In genomic region chr5:35922468-35922867, GRCh38 we compare ENCODE assay signal across 32 cellular contexts. TPM values are rescaled to one million over a fixed set of nuclear protein-coding genes. Genes with fewer than 3 reads are reported as not detected.
DNase-seq lines count a peak whose midpoint lies in the region; ATAC-seq and TF ChIP-seq lines count a peak whose summit lies in the region.
"Had no signal": no experiment of that assay in that cellular context is flagged by ENCODE, and none has a peak within 500 bp of the region (broad histone marks: within the 10 kb centered on the region; RNA-seq: fewer than 3 reads in every experiment).

No MANE protein-coding gene starts in this region.

- H3K36me3 ChIP-seq in mammary epithelial cell (ENCODE audit: insufficient read depth, low read length): no peaks in the 10 kb centered on the region
- H3K36me3 ChIP-seq in RWPE2 (ENCODE audit: low read depth): no peaks in the 10 kb centered on the region
- no peaks in the 10 kb centered on the region for H3K36me3 ChIP-seq in gastrocnemius medialis
- H3K36me3 ChIP-seq: esophagus muscularis mucosa, neutrophil, prostate gland, WERI-Rb-1 had no signal

- no peak for TF ChIP-seq POLR2A in gastrocnemius medialis (IDR thresholded peaks at IDR 0.05)

- H3K4me3 Mint-ChIP-seq in MCF 10A (ENCODE audit: unreplicated experiment): no peak overlapping the region
- H3K4me3 Mint-ChIP-seq: CD8-positive, alpha-beta memory T cell; H9 had no signal

- ATAC-seq in RWPE2 (ENCODE audit: low read depth) (no peak), GM21360 (IDR thresholded peaks at IDR 0.05; ENCODE audit: unreplicated experiment) (no peak), gastrocnemius medialis (no peak)
- ATAC-seq: Panc1 had no signal

- H3K9me3 ChIP-seq in mammary epithelial cell (replicated peaks; ENCODE audit: insufficient read depth, low read length): no peaks in the 10 kb centered on the region
- H3K9me3 ChIP-seq in RWPE2 (ENCODE audit: severe bottlenecking): no peaks in the 10 kb centered on the region
- H3K9me3 ChIP-seq in gastrocnemius medialis: no peaks in the 10 kb centered on the region
- H3K9me3 ChIP-seq: esophagus muscularis mucosa, neutrophil, prostate gland had no signal

- H3K36me3 Mint-ChIP-seq in MCF 10A (ENCODE audit: insufficient read depth, unreplicated experiment): peaks cover 5% of the 10 kb centered on the region

- peak; percentile 14 to 28 for TF ChIP-seq CTCF in mammary epithelial cell (conservative IDR thresholded peaks at IDR 0.05 in 1 of 2, IDR thresholded peaks at IDR 0.05 in 1 of 2; ENCODE audit: extremely low read depth in 1 of 2, insufficient read depth in 1 of 2, low read depth in 1 of 2, low read length in 2 of 2)
- TF ChIP-seq CTCF in MCF 10A (IDR thresholded peaks at IDR 0.05; ENCODE audit: unreplicated experiment): no peak
- no peak for TF ChIP-seq CTCF in RWPE2 (IDR thresholded peaks at IDR 0.05; ENCODE audit: poor library complexity, severe bottlenecking)
- TF ChIP-seq CTCF in gastrocnemius medialis (IDR thresholded peaks at IDR 0.05 in 4 of 5, conservative IDR thresholded peaks at IDR 0.05 in 1 of 5): no peak

- intact Hi-C loops in mammary epithelial cell (cut with micrococcal nuclease) (loop anchor here (10.0 kb wide), 1 partner anchor 698 kb away; no protein-coding TSS in a partner anchor), MCF 10A (cut with micrococcal nuclease) (no loop called here), gastrocnemius medialis (cut with DNase I; ENCODE audit: low total_unique reads) (loop anchor here (10.0 kb wide), 1 partner anchor 308 kb away; the partner anchor contains the start of gene SPEF2)

- no peak overlapping the region for H3K27ac Mint-ChIP-seq in MCF 10A (ENCODE audit: low read depth, unreplicated experiment)
- H3K27ac Mint-ChIP-seq: H9 had no signal

- H3K27ac ChIP-seq in mammary epithelial cell (ENCODE audit: insufficient read depth, low read depth, low read length) (no peak overlapping the region), RWPE2 (ENCODE audit: poor library complexity, severe bottlenecking) (peak overlapping the region; percentile 80), gastrocnemius medialis (no peak overlapping the region)
- H3K27ac ChIP-seq: 22Rv1, esophagus muscularis mucosa, hepatocyte, neutrophil, prostate gland, WERI-Rb-1 had no signal

- in situ Hi-C loops in mammary epithelial cell (cut with MboI; ENCODE audit: low sequenced_read_pairs in 2 of 2) (loop anchor here (5.0 to 25.0 kb wide), 4 partner anchors 145 to 835 kb away; no protein-coding TSS in a partner anchor), gastrocnemius medialis (cut with MboI; ENCODE audit: low sequenced_read_pairs in 4 of 4) (loop anchor here in 2 of 4 donors (10.0 to 25.0 kb wide), 2 partner anchors 148 to 835 kb away; no protein-coding TSS in a partner anchor)

- H3K9ac ChIP-seq in mammary epithelial cell (ENCODE audit: insufficient read depth, low read length): no peak overlapping the region

- no peaks in the 10 kb centered on the region for H4K20me1 ChIP-seq in mammary epithelial cell (ENCODE audit: insufficient read depth, low read length)

- H3K4me2 ChIP-seq in mammary epithelial cell (ENCODE audit: insufficient read depth, low read depth, low read length): no peak overlapping the region
- H3K4me2 ChIP-seq: hepatocyte had no signal

- WGBS in mammary epithelial cell (ENCODE audit: low coverage, missing lambda C conversion rate): 69% methylated on average over 6 of the region's 7 CpGs

- H3K4me3 ChIP-seq in mammary epithelial cell (replicated peaks in 1 of 3; ENCODE audit: insufficient read depth in 1 of 3, low read depth in 2 of 3, low read length in 3 of 3) (no peak overlapping the region), RWPE2 (ENCODE audit: severe bottlenecking) (no peak overlapping the region), gastrocnemius medialis (no peak overlapping the region)
- H3K4me3 ChIP-seq: esophagus muscularis mucosa, hepatocyte, prostate gland had no signal

- H3K4me1 ChIP-seq in mammary epithelial cell (ENCODE audit: insufficient read depth, low read length) (peaks cover 31% of the 10 kb centered on the region), RWPE2 (ENCODE audit: insufficient read depth, poor library complexity, severe bottlenecking) (peaks cover 24% of the 10 kb centered on the region), gastrocnemius medialis (no peaks in the 10 kb centered on the region)
- H3K4me1 ChIP-seq: prostate gland had no signal

- H3K9me3 Mint-ChIP-seq in MCF 10A (ENCODE audit: unreplicated experiment): peaks cover 8% of the 10 kb centered on the region

- dilution Hi-C loops in mammary epithelial cell (cut with HindIII; ENCODE audit: low sequenced_read_pairs): no loop called here

- no peak overlapping the region for H2AFZ ChIP-seq in mammary epithelial cell (ENCODE audit: low read depth, low read length)
- H2AFZ ChIP-seq: hepatocyte had no signal

- BruUV-seq in mammary epithelial cell (replicated peaks; lab: Mats Ljungman, UMichigan): no TSS peak
- no TSS peak for BruUV-seq in MCF 10A (replicated peaks; lab: Mats Ljungman, UMichigan)

- H3K79me2 ChIP-seq in mammary epithelial cell (ENCODE audit: insufficient read depth, low read length): no peaks in the 10 kb centered on the region
- H3K79me2 ChIP-seq: hepatocyte had no signal

- peaks cover 25% of the 10 kb centered on the region for H3K27me3 Mint-ChIP-seq in MCF 10A (ENCODE audit: insufficient read depth, unreplicated experiment)

- CTCF ChIA-PET in mammary epithelial cell (lab: Charles Lee; ENCODE audit: low non-redundant PET): no interaction called here
- CTCF ChIA-PET in MCF 10A (lab: Yijun Ruan, JAX): interaction anchor here (1.2 to 6.9 kb wide), 3 partner anchors 144 to 692 kb away, joined by 3 to 160 read pairs (median 9); partner anchors contain the start of gene PRLR

- peaks cover 49% of the 10 kb centered on the region for H3K4me1 Mint-ChIP-seq in MCF 10A (ENCODE audit: insufficient read depth, unreplicated experiment)

- DNase-seq in NCI-H2107 treated with DMSO at 0.1 percent for 48 hours (lab: John Stamatoyannopoulos, UW; ENCODE audit: unreplicated experiment) (peak; percentile 5), NCI-H2107 (lab: John Stamatoyannopoulos, UW) (no peak), mammary epithelial cell (no peak), MCF 10A (ENCODE audit: unreplicated experiment) (no peak), RWPE2 (ENCODE audit: low spot score) (no peak), gastrocnemius medialis (no peak), NCI-H1436 (lab: John Stamatoyannopoulos, UW) (no peak)
- DNase-seq: activated CD4-positive, alpha-beta T cell treated with anti-CD3 and anti-CD28 coated beads, Interleukin-2, amount 50 U/mL, for 1 hour; activated CD8-positive, alpha-beta memory T cell treated with anti-CD3 and anti-CD28 coated beads, Interleukin-2, amount 50 U/mL, for 48 hours; activated effector memory CD4-positive, alpha-beta T cell treated with Interleukin-2 at 50 U/mL for 16 hours; AML-193; amniotic stem cell; effector memory CD4-positive, alpha-beta T cell; H9; mesendoderm; NCI-H1930; NCI-H446; trophoblast cell; WERI-Rb-1 had no signal

- POLR2A ChIA-PET in MCF 10A (lab: Yijun Ruan, JAX): no interaction called here

- H3K27me3 ChIP-seq in mammary epithelial cell (ENCODE audit: insufficient read depth, low read length): no peaks in the 10 kb centered on the region
- no peaks in the 10 kb centered on the region for H3K27me3 ChIP-seq in RWPE2 (ENCODE audit: insufficient read depth, poor library complexity, severe bottlenecking)
- H3K27me3 ChIP-seq in gastrocnemius medialis: peaks cover 4 to 15% (median 13%) of the 10 kb centered on the region in 3 donors

RNA-seq across cellular contexts. Expression of gene CAPSL, which starts 16.0 kb away (rescaled TPM):
- not detected for total RNA-seq in mammary epithelial cell
- not detected for polyA plus RNA-seq in mammary epithelial cell
- polyA minus RNA-seq in mammary epithelial cell: not detected
- not detected in 2 replicates for total RNA-seq in MCF 10A (2022)
- not detected for total RNA-seq in gastrocnemius medialis
- total RNA-seq: bronchial epithelial cell; esophagus muscularis mucosa; frontal cortex; H9; hepatocyte; myocyte; prostate gland; SK-MEL-5; T-helper 1 cell treated with Interleukin-12 subunit alpha and Interleukin-12 subunit beta and Interleukin-4 antibody, amounts not matched to agents 30 ng/mL and 1 ng/mL, for 36 hours had no signal
- polyA plus RNA-seq: CD8-positive, alpha-beta memory T cell had no signal

Comparison
In these comparisons a context has a peak if more than half of its experiments do, and no peak if none do; other contexts are left out.
1. CTCF ChIP-seq: peak in mammary epithelial cell (2 of 2); none in MCF 10A (single experiment), RWPE2 (single experiment) and gastrocnemius medialis (0 of 5).